Comparison of ENCODE assay signal across 28 cellular contexts in genomic region chr3:131850223-131850622, GRCh38.
"Had no signal": no experiment of that assay in that cellular context is flagged by ENCODE, and none has a peak within 500 bp of the region (broad histone marks: within the 10 kb centered on the region; RNA-seq: fewer than 3 reads in every experiment).

No MANE protein-coding gene starts in this region.

- ATAC-seq: naive thymus-derived CD8-positive, alpha-beta T cell; natural killer cell treated with Interleukin-12 subunit alpha and Interleukin-12 subunit beta and Interleukin-15 and Interleukin-18, amount 100 ng/mL, for 72 hours; psoas muscle; right cardiac atrium; right lobe of liver; stimulated activated effector memory CD8-positive, alpha-beta T cell treated with anti-CD3 and anti-CD28 coated beads, Interleukin-12 subunit alpha, Interleukin-12 subunit beta, amount 100 ng/mL, for 72 hours; stimulated activated naive B cell treated with anti-CD40 and anti-IgM and Interleukin-4, amounts not matched to agents 10 μg/mL and 1 μg/mL and 100 μg/mL, for 72 hours had no signal

- FAIRE-seq: small intestine, urothelium cell line had no signal

- H3K79me2 ChIP-seq: parathyroid adenoma had no signal

- DNase-seq: naive thymus-derived CD8-positive, alpha-beta T cell; nephron progenitor cell; ovary; psoas muscle; right cardiac atrium; right lobe of liver; sigmoid colon; small intestine; stimulated activated CD4-positive, alpha-beta T cell treated with anti-CD3 and anti-CD28 coated beads, Interleukin-15, amount 100 ng/mL, for 24 hours; stimulated activated CD4-positive, alpha-beta T cell treated with anti-CD3 and anti-CD28 coated beads, Interleukin-2, amount 100 ng/mL, for 24 hours; stimulated activated CD4-positive, alpha-beta T cell treated with anti-CD3 and anti-CD28 coated beads, Interleukin-2, amount 100 ng/mL, for 48 hours; stimulated activated CD4-positive, alpha-beta T cell treated with anti-CD3 and anti-CD28 coated beads, Interleukin-4, amount 100 ng/mL, for 24 hours; stimulated activated naive B cell treated with anti-CD40 and anti-IgM and Interleukin-4, amounts not matched to agents 10 μg/mL and 1 μg/mL and 100 μg/mL, for 72 hours; stimulated activated naive CD4-positive, alpha-beta T cell treated with Interleukin-2 at 50 U/mL for 16 hours; stomach; upper lobe of left lung had no signal

- H3K27me3 ChIP-seq: neutrophil, ovary, right lobe of liver, sigmoid colon, stomach, thyroid gland, tibial nerve, upper lobe of left lung, vagina had no signal

- H3K4me1 Mint-ChIP-seq: naive thymus-derived CD8-positive, alpha-beta T cell; nephron progenitor cell; neural crest cell; stimulated activated effector memory CD8-positive, alpha-beta T cell treated with anti-CD3 and anti-CD28 coated beads, Interleukin-12 subunit alpha, Interleukin-12 subunit beta, amount 100 ng/mL, for 72 hours; stimulated activated naive B cell treated with anti-CD40 and anti-IgM and Interleukin-4, amounts not matched to agents 10 μg/mL and 1 μg/mL and 100 μg/mL, for 72 hours had no signal

- H3K4me1 ChIP-seq: parathyroid adenoma, psoas muscle, right lobe of liver, sigmoid colon, stomach, thyroid gland, tibial nerve, upper lobe of left lung, vagina had no signal

- H3K36me3 ChIP-seq: neutrophil, ovary, right lobe of liver, sigmoid colon, stomach, thoracic aorta, thyroid gland, tibial nerve, upper lobe of left lung, vagina had no signal

- H3K4me3 Mint-ChIP-seq: naive thymus-derived CD8-positive, alpha-beta T cell; natural killer cell treated with Interleukin-12 subunit alpha and Interleukin-12 subunit beta and Interleukin-15 and Interleukin-18, amount 100 ng/mL, for 72 hours; nephron progenitor cell; neural crest cell; stimulated activated effector memory CD8-positive, alpha-beta T cell treated with anti-CD3 and anti-CD28 coated beads, Interleukin-12 subunit alpha, Interleukin-12 subunit beta, amount 100 ng/mL, for 72 hours; stimulated activated naive B cell treated with anti-CD40 and anti-IgM and Interleukin-4, amounts not matched to agents 10 μg/mL and 1 μg/mL and 100 μg/mL, for 72 hours; stimulated activated naive CD8-positive, alpha-beta T cell treated with anti-CD3 and anti-CD28 coated beads, Interleukin-15, Interleukin-2, amounts not matched to agents 100 ng/mL and 50 ng/mL, for 24 hours had no signal

- H3K36me3 Mint-ChIP-seq: naive thymus-derived CD8-positive, alpha-beta T cell; natural killer cell treated with Interleukin-12 subunit alpha and Interleukin-12 subunit beta and Interleukin-15 and Interleukin-18, amount 100 ng/mL, for 72 hours; stimulated activated effector memory CD8-positive, alpha-beta T cell treated with anti-CD3 and anti-CD28 coated beads, Interleukin-12 subunit alpha, Interleukin-12 subunit beta, amount 100 ng/mL, for 72 hours; stimulated activated naive B cell treated with anti-CD40 and anti-IgM and Interleukin-4, amounts not matched to agents 10 μg/mL and 1 μg/mL and 100 μg/mL, for 72 hours had no signal

- H3K27ac ChIP-seq: neutrophil, ovary, parathyroid adenoma, psoas muscle, right lobe of liver, sigmoid colon, stomach, thyroid gland, tibial nerve, upper lobe of left lung, vagina had no signal

- H3K9me3 ChIP-seq: neutrophil, ovary, psoas muscle, right lobe of liver, sigmoid colon, stomach, thoracic aorta, thyroid gland, tibial nerve, upper lobe of left lung, vagina had no signal

- H2AFZ ChIP-seq: parathyroid adenoma had no signal

- H3K9ac ChIP-seq: parathyroid adenoma had no signal

- H3K4me3 ChIP-seq: ovary, psoas muscle, right lobe of liver, sigmoid colon, stomach, thoracic aorta, thyroid gland, tibial nerve, upper lobe of left lung, vagina had no signal

- H3K9me3 Mint-ChIP-seq: naive thymus-derived CD8-positive, alpha-beta T cell; nephron progenitor cell; neural crest cell; stimulated activated effector memory CD8-positive, alpha-beta T cell treated with anti-CD3 and anti-CD28 coated beads, Interleukin-12 subunit alpha, Interleukin-12 subunit beta, amount 100 ng/mL, for 72 hours; stimulated activated naive B cell treated with anti-CD40 and anti-IgM and Interleukin-4, amounts not matched to agents 10 μg/mL and 1 μg/mL and 100 μg/mL, for 72 hours; stimulated activated naive CD8-positive, alpha-beta T cell treated with anti-CD3 and anti-CD28 coated beads, Interleukin-15, Interleukin-2, amounts not matched to agents 100 ng/mL and 50 ng/mL, for 24 hours had no signal

- H3K27ac Mint-ChIP-seq: naive thymus-derived CD8-positive, alpha-beta T cell; natural killer cell treated with Interleukin-12 subunit alpha and Interleukin-12 subunit beta and Interleukin-15 and Interleukin-18, amount 100 ng/mL, for 72 hours; nephron progenitor cell; progenitor cell of endocrine pancreas; stimulated activated effector memory CD8-positive, alpha-beta T cell treated with anti-CD3 and anti-CD28 coated beads, Interleukin-12 subunit alpha, Interleukin-12 subunit beta, amount 100 ng/mL, for 72 hours; stimulated activated naive B cell treated with anti-CD40 and anti-IgM and Interleukin-4, amounts not matched to agents 10 μg/mL and 1 μg/mL and 100 μg/mL, for 72 hours; stimulated activated naive CD8-positive, alpha-beta T cell treated with anti-CD3 and anti-CD28 coated beads, Interleukin-15, Interleukin-2, amounts not matched to agents 100 ng/mL and 50 ng/mL, for 24 hours had no signal

- H3K27me3 Mint-ChIP-seq: stimulated activated naive B cell treated with anti-CD40 and anti-IgM and Interleukin-4, amounts not matched to agents 10 μg/mL and 1 μg/mL and 100 μg/mL, for 72 hours had no signal
